In the genomic region with DNA sequence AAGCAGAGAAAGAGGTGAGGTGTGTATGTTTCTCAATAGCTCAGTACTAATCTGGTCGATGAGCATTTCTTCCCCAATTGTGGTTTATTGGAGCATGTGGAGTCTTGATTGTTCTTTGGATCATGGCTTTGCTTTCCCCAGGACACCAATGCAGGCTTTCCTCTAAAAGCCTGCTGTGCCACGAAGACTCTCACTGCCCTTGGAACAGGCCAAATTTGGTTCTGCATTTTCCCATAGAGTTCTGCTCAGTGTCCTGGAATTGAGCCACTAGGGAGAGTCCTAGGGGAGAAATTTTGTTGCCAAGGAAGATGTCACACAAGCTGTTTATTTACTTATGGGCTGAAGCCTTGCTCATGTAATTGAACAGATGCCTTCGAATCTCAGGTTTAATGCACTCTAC, we compare ENCODE assay signal across 16 cellular contexts.
DNase-seq lines count a peak whose midpoint lies in the region; ATAC-seq, FAIRE-seq and TF ChIP-seq lines count a peak whose summit lies in the region.
"Had no signal": no experiment of that assay in that cellular context is flagged by ENCODE, and none has a peak within 500 bp of the region (broad histone marks: within the 10 kb centered on the region; RNA-seq: fewer than 3 reads in every experiment).

No MANE protein-coding gene starts in this region.

- H3K9me3 Mint-ChIP-seq in brain (no peaks in the 10 kb centered on the region), glutamatergic neuron (ENCODE audit: unreplicated experiment) (peaks cover 1% of the 10 kb centered on the region)
- peaks cover 5% of the 10 kb centered on the region for H3K9me3 Mint-ChIP-seq in CD8-positive, alpha-beta T cell

- H3K36me3 ChIP-seq in CD8-positive, alpha-beta T cell (ENCODE audit: insufficient read depth, low read length), result no peaks in the 10 kb centered on the region

- no peak for TF ChIP-seq CTCF in brain (conservative IDR thresholded peaks at IDR 0.05)
- no peak for TF ChIP-seq CTCF in glutamatergic neuron (IDR thresholded peaks at IDR 0.05; ENCODE audit: partially characterized antibody, unreplicated experiment)
- TF ChIP-seq CTCF in CD8-positive, alpha-beta T cell (IDR thresholded peaks at IDR 0.05), result no peak

- POLR2A ChIA-PET in CD8-positive, alpha-beta T cell (lab: Charles Lee), result no interaction called here

- no peaks in the 10 kb centered on the region for H3K4me1 ChIP-seq in CD8-positive, alpha-beta T cell (ENCODE audit: insufficient read depth, low read length)

- no peak for TF ChIP-seq POLR2A in erythroblast (IDR thresholded peaks at IDR 0.05; ENCODE audit: low read length)

- no peaks in the 10 kb centered on the region for H3K27me3 Mint-ChIP-seq in brain
- no peaks in the 10 kb centered on the region for H3K27me3 Mint-ChIP-seq in glutamatergic neuron (ENCODE audit: unreplicated experiment)
- H3K27me3 Mint-ChIP-seq in CD8-positive, alpha-beta T cell (ENCODE audit: low read depth), result no peaks in the 10 kb centered on the region

- FAIRE-seq in urothelium cell line (lab: Jason Lieb, UNC), result no peak

- H3K27me3 ChIP-seq in CD8-positive, alpha-beta T cell (ENCODE audit: insufficient read depth, low read length), result no peaks in the 10 kb centered on the region

- H3K4me3 ChIP-seq in CD8-positive, alpha-beta T cell (ENCODE audit: low read depth, low read length), result no peak overlapping the region

- H3K27ac Mint-ChIP-seq in brain (peak overlapping the region in 3 of 5 experiments; percentile 2 to 32 (median 31)), glutamatergic neuron (ENCODE audit: unreplicated experiment) (peak overlapping the region; percentile 53)
- no peak overlapping the region for H3K27ac Mint-ChIP-seq in CD8-positive, alpha-beta T cell

- H3K4me3 Mint-ChIP-seq in brain (no peak overlapping the region), glutamatergic neuron (ENCODE audit: unreplicated experiment) (no peak overlapping the region)
- no peak overlapping the region for H3K4me3 Mint-ChIP-seq in CD8-positive, alpha-beta T cell

- intact Hi-C loops in CD8-positive, alpha-beta T cell (cut with DNase I, micrococcal nuclease), result no loop called here

- H3K9me3 ChIP-seq in CD8-positive, alpha-beta T cell (ENCODE audit: low read length), result no peaks in the 10 kb centered on the region

- CTCF ChIA-PET in CD8-positive, alpha-beta T cell (lab: Charles Lee), result no interaction called here

- H3K4me1 Mint-ChIP-seq in brain (peaks cover 8% of the 10 kb centered on the region), glutamatergic neuron (ENCODE audit: low read depth, unreplicated experiment) (peaks cover 26% of the 10 kb centered on the region)
- no peaks in the 10 kb centered on the region for H3K4me1 Mint-ChIP-seq in CD8-positive, alpha-beta T cell (ENCODE audit: low read depth)

- ATAC-seq in stimulated activated naive CD8-positive, alpha-beta T cell treated with anti-CD3 and anti-CD28 coated beads, Interleukin-15, Interleukin-2, amounts not matched to agents 100 U/mL and 50 U/mL, for 24 hours, result no peak
- no peak for ATAC-seq in CD8-positive, alpha-beta T cell

- DNase-seq in AG08395 (ENCODE audit: low spot score), result peak; percentile 43
- peak; percentile 49 for DNase-seq in HCEC 1CT
- peak; percentile 6 for DNase-seq in glutamatergic neuron
- DNase-seq in erythroblast (lab: John Stamatoyannopoulos, UW), result no peak
- no peak for DNase-seq in stimulated activated naive CD8-positive, alpha-beta T cell treated with anti-CD3 and anti-CD28 coated beads, Interleukin-15, Interleukin-2, amounts not matched to agents 100 U/mL and 50 U/mL, for 24 hours
- DNase-seq in urothelium cell line (ENCODE audit: low spot score), result no peak
- DNase-seq in CD8-positive, alpha-beta T cell, result no peak
- DNase-seq: AML-193; DMS79 treated with DMSO at 0.1 percent for 48 hours; KBM-7; kidney glomerular epithelial cell; NCI-H146; SIG-M5; stimulated activated CD4-positive, alpha-beta T cell treated with anti-CD3 and anti-CD28 coated beads, Interleukin-1b, Interleukin-23, amount 100 ng/mL, for 48 hours; trophoblast cell had no signal

- H3K36me3 Mint-ChIP-seq in brain (no peaks in the 10 kb centered on the region), glutamatergic neuron (ENCODE audit: unreplicated experiment) (no peaks in the 10 kb centered on the region)
- H3K36me3 Mint-ChIP-seq in CD8-positive, alpha-beta T cell, result no peaks in the 10 kb centered on the region

- H3K27ac ChIP-seq in CD8-positive, alpha-beta T cell (ENCODE audit: low read depth, low read length), result no peak overlapping the region

Comparison
In these comparisons a context has a peak if more than half of its experiments do, and no peak if none do; other contexts are left out.
1. DNase-seq: peak in AG08395 (single experiment), HCEC 1CT (single experiment) and glutamatergic neuron (single experiment); none in erythroblast (0 of 2), stimulated activated naive CD8-positive, alpha-beta T cell treated with anti-CD3 and anti-CD28 coated beads, Interleukin-15, Interleukin-2, amounts not matched to agents 100 U/mL and 50 U/mL, for 24 hours (single experiment), urothelium cell line (single experiment) and CD8-positive, alpha-beta T cell (0 of 7).